In the genomic region with DNA sequence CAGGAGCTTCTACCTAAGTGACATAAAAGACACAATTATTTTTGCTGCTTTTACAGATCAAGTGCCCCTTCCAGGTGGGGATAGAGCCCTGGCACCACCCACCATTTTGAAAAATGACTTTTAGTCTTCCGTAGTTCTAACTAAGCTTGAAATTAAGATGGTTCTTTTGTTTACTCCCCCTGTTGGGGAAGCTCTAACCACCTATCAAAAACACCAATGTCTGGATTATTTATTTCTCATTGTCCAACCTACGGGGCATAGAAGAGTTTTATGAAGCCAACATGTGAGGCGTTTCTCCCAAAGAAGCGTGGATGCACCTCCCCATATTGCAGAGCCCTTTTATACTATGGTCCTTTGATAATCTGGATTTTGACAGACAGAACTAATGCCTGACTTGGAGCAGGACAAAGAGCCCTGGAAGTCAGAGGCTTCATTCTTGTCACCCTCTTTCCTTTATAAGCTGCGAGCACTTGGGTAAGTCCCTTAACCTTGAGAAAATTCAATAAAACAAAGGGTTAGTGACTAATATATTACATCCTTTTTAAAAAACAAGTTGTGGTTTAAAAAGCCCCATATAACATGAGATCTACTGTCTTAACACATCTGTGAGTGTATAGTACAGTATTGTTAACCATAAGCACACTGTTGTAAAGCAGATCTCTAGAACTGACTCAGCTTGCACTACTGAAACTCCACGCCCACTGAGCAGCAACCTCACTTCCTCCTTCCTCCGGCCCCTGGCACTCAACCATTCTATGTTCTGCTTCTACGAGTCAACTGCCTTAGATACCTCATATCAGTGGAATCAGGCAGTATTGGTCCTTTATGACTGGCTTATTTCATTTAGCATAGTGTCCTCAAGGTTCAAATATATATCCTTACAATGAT, we compare ENCODE assay signal across 8 cellular contexts.
DNase-seq lines count a peak whose midpoint lies in the region; ATAC-seq and TF ChIP-seq lines count a peak whose summit lies in the region.

No MANE protein-coding gene starts in this region.

- H3K27me3 ChIP-seq in GM06990 (replicated peaks; ENCODE audit: control insufficient read depth, insufficient read depth, low read length) (no peaks in the 10 kb centered on the region), MG63 (no peaks in the 10 kb centered on the region)

- DNase-seq in GM06990 (ENCODE audit: extremely low read depth, insufficient read length) (peak; percentile 83), MG63 (peak; percentile 67), foreskin melanocyte (peak; percentile 90), NCI-H345 treated with DMSO at 0.1 percent for 48 hours (lab: John Stamatoyannopoulos, UW; ENCODE audit: unreplicated experiment) (no peak), NCI-H2227 (lab: John Stamatoyannopoulos, UW; ENCODE audit: unreplicated experiment) (no peak)
- peak; percentile 15 to 40 for DNase-seq in activated CD8-positive, alpha-beta memory T cell treated with anti-CD3 and anti-CD28 coated beads for 1 hour (ENCODE audit: extremely low read depth in 1 of 2, low read depth in 1 of 2)
- peak; percentile 87 for DNase-seq in stimulated activated CD8-positive, alpha-beta memory T cell treated with anti-CD3 and anti-CD28 coated beads, Interleukin-4, amount 100 ng/mL, for 48 hours

- H3K36me3 ChIP-seq in GM06990 (ENCODE audit: control insufficient read depth, insufficient read depth, low read length) (no peaks in the 10 kb centered on the region), MG63 (no peaks in the 10 kb centered on the region)

- H3K4me3 ChIP-seq in GM06990 (replicated peaks; ENCODE audit: low read depth, low read length) (no peak overlapping the region), MG63 (no peak overlapping the region)

- no peaks in the 10 kb centered on the region for H3K9me3 ChIP-seq in MG63

- TF ChIP-seq CTCF in GM06990 (IDR thresholded peaks at IDR 0.05; ENCODE audit: insufficient read depth, low read length, poor library complexity, severe bottlenecking), result no peak

- ATAC-seq in GM21825 (IDR thresholded peaks at IDR 0.05; ENCODE audit: unreplicated experiment), result peak; percentile 97

Comparison
In these comparisons a context has a peak if more than half of its experiments do, and no peak if none do; other contexts are left out.
1. DNase-seq: peak in GM06990 (single experiment), MG63 (single experiment), activated CD8-positive, alpha-beta memory T cell treated with anti-CD3 and anti-CD28 coated beads for 1 hour (2 of 2), foreskin melanocyte (single experiment) and stimulated activated CD8-positive, alpha-beta memory T cell treated with anti-CD3 and anti-CD28 coated beads, Interleukin-4, amount 100 ng/mL, for 48 hours (single experiment); none in NCI-H345 treated with DMSO at 0.1 percent for 48 hours (single experiment) and NCI-H2227 (single experiment).